ENCODE assay signal across 8 cellular contexts in the genomic region with DNA sequence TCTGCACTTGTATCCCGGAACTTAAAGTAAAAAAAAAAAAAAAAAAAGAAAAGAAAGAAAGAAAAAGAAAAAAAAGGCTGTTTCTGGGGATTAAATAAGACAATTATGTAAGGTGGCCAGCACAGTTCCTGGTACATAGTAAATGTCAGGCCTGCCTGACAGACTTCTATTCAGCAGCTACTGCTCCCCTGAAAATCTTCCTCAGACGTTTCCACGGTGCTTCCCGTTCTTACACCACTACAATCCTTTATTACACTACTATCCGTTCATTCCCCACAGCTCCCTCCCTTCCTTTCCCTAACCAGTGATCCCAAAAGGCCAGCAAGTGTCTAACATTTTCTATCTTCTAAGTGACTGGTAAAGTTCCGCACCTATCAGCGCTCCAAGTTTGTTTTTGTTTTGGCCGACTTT. TPM values are rescaled to one million over a fixed set of nuclear protein-coding genes. Genes with fewer than 3 reads are reported as not detected.
DNase-seq lines count a peak whose midpoint lies in the region; ATAC-seq and TF ChIP-seq lines count a peak whose summit lies in the region.

No MANE protein-coding gene starts in this region.

- ATAC-seq in gastrocnemius medialis: peak; percentile 22 to 38

- in situ Hi-C loops in gastrocnemius medialis (cut with MboI; ENCODE audit: low sequenced_read_pairs in 4 of 4): loop anchor here in 2 of 4 donors (5.0 to 10.0 kb wide), 4 partner anchors 66 to 208 kb away; partner anchors contain the start of genes ITM2B (in 1 of the 2) and MED4 (in 1 of the 2)

- TF ChIP-seq CTCF in VCaP (conservative IDR thresholded peaks at IDR 0.05) (no peak), gastrocnemius medialis (IDR thresholded peaks at IDR 0.05 in 4 of 5, conservative IDR thresholded peaks at IDR 0.05 in 1 of 5) (no peak)

- intact Hi-C loops in gastrocnemius medialis (cut with DNase I; ENCODE audit: low total_unique reads): loop anchor here (1.0 to 5.0 kb wide), 3 partner anchors 70 to 229 kb away; partner anchors contain the start of genes ITM2B, MED4 and RCBTB2

- no peaks in the 10 kb centered on the region for H3K9me3 ChIP-seq in gastrocnemius medialis

- peak overlapping the region; percentile 91 for H3K4me3 Mint-ChIP-seq in activated naive CD4-positive, alpha-beta T cell treated with anti-CD3 and anti-CD28 coated beads, Interleukin-2, amount 50 U/mL, for 24 hours

- H3K27ac ChIP-seq in VCaP (peak overlapping the region; percentile 89), gastrocnemius medialis (peak overlapping the region; percentile 94 to 99 (median 99))

- no peaks in the 10 kb centered on the region for H3K27me3 ChIP-seq in gastrocnemius medialis

- H3K4me3 ChIP-seq in gastrocnemius medialis: peak overlapping the region; percentile 82 to 98 (median 92)

- no peaks in the 10 kb centered on the region for H3K27me3 Mint-ChIP-seq in activated naive CD4-positive, alpha-beta T cell treated with anti-CD3 and anti-CD28 coated beads, Interleukin-2, amount 50 U/mL, for 24 hours

- H3K4me1 Mint-ChIP-seq in activated naive CD4-positive, alpha-beta T cell treated with anti-CD3 and anti-CD28 coated beads, Interleukin-2, amount 50 U/mL, for 24 hours: peaks cover 39% of the 10 kb centered on the region

- peaks cover 13 to 23% of the 10 kb centered on the region in 2 donors for H3K4me1 ChIP-seq in gastrocnemius medialis

- peaks cover 6% of the 10 kb centered on the region for H3K36me3 Mint-ChIP-seq in activated naive CD4-positive, alpha-beta T cell treated with anti-CD3 and anti-CD28 coated beads, Interleukin-2, amount 50 U/mL, for 24 hours

- no peak for TF ChIP-seq POLR2A in gastrocnemius medialis (IDR thresholded peaks at IDR 0.05)

- peaks cover 0 to 4% of the 10 kb centered on the region in 2 donors for H3K36me3 ChIP-seq in gastrocnemius medialis

- no peaks in the 10 kb centered on the region for H3K9me3 Mint-ChIP-seq in activated naive CD4-positive, alpha-beta T cell treated with anti-CD3 and anti-CD28 coated beads, Interleukin-2, amount 50 U/mL, for 24 hours

- peak overlapping the region; percentile 98 for H3K27ac Mint-ChIP-seq in activated naive CD4-positive, alpha-beta T cell treated with anti-CD3 and anti-CD28 coated beads, Interleukin-2, amount 50 U/mL, for 24 hours

- DNase-seq in activated naive CD4-positive, alpha-beta T cell (lab: John Stamatoyannopoulos, UW): no peak
- DNase-seq in glomerular endothelial cell (ENCODE audit: extremely low read depth, low read depth, low spot score): peak; percentile 18
- no peak for DNase-seq in gastrocnemius medialis
- no peak for DNase-seq in NCI-H1436 (lab: John Stamatoyannopoulos, UW)
- no peak for DNase-seq in kidney glomerular epithelial cell (lab: John Stamatoyannopoulos, UW)
- no peak for DNase-seq in central memory CD4-positive, alpha-beta T cell

RNA-seq across cellular contexts. Expression of gene RB1, which starts 0.6 kb away (rescaled TPM):
- total RNA-seq in glomerular endothelial cell (31.2 and 47.0 TPM in 2 replicates), gastrocnemius medialis (10 to 100 TPM; 29.3 to 45.6 (median 33.2) TPM)
